8 cellular contexts compared by ENCODE assay signal in genomic region chr14:34324363-34324795, GRCh38.
A peak's percentile ranks its signal among the peaks of the same experiment; 100 is the strongest.
DNase-seq lines count a peak whose midpoint lies in the region; ATAC-seq, FAIRE-seq and TF ChIP-seq lines count a peak whose summit lies in the region.

No MANE protein-coding gene starts in this region.

- H3K9me3 ChIP-seq in GM12878 (replicated peaks; ENCODE audit: control insufficient read depth, insufficient read depth, low read length) = no peaks in the 10 kb centered on the region

- TF ChIP-seq RAD21 in GM12878 (IDR thresholded peaks at IDR 0.05; ENCODE audit: insufficient read depth, low read depth, low read length) = peak; percentile 75

- H3K4me3 ChIP-seq in BJ (ENCODE audit: low read depth, low read length) (no peak overlapping the region), GM12878 (no peak overlapping the region)

- no peak overlapping the region for H3K27ac ChIP-seq in GM12878 (ENCODE audit: control insufficient read depth, insufficient read depth)

- H3K9ac ChIP-seq in GM12878 (ENCODE audit: control insufficient read depth, insufficient read depth, low read length) = no peak overlapping the region

- in situ Hi-C loops in GM13976 (cut with MboI; ENCODE audit: low sequenced_read_pairs, unreplicated experiment) = loop anchor here (25.0 kb wide), 1 partner anchor 1612 kb away; no protein-coding TSS in a partner anchor
- in situ Hi-C loops in GM12878 (cut with MboI) = no loop called here

- CTCF ChIA-PET in BJ (lab: Yijun Ruan, JAX) (interaction anchor here (0.7 to 2.7 kb wide), 15 partner anchors 12 to 486 kb away, joined by 3 to 9 read pairs (median 4); no protein-coding TSS in a partner anchor), GM12878 (lab: Yijun Ruan, JAX) (interaction anchor here (0.7 to 6.7 kb wide), 22 partner anchors 8 to 1749 kb away, joined by 3 to 50 read pairs (median 6); no protein-coding TSS in a partner anchor)

- intact Hi-C loops in GM12878 (cut with micrococcal nuclease; ENCODE audit: unreplicated experiment) = loop anchor here (5.0 kb wide), 2 partner anchors 227 to 487 kb away; no protein-coding TSS in a partner anchor

- no peak for TF ChIP-seq EP300 in GM12878 (IDR thresholded peaks at IDR 0.05; ENCODE audit: borderline replicate concordance in 1 of 2, control insufficient read depth in 1 of 2, low read depth in 2 of 2, low read length in 2 of 2)

- peak; percentile 65 for FAIRE-seq in GM12878 (lab: Jason Lieb, UNC)

- RAD21 ChIA-PET in GM12878 (lab: Charles Lee; ENCODE audit: unreplicated experiment) = interaction anchor here (1.3 kb wide), 1 partner anchor 521 kb away, joined by 4 read pairs; no protein-coding TSS in a partner anchor

- no peak overlapping the region for H3K4me2 ChIP-seq in GM12878 (ENCODE audit: control insufficient read depth, insufficient read depth)

- WGBS in GM12878 (ENCODE audit: insufficient coverage, insufficient replicate concordance, low lambda C conversion rate, missing lambda C conversion rate) = 20% methylated on average over 5 of the region's 6 CpGs

- POLR2A ChIA-PET in BJ (lab: Charles Lee) = no interaction called here
- POLR2A ChIA-PET in GM12878 (lab: Charles Lee) = no interaction called here

- ATAC-seq in GM12878 = peak; percentile 77
- ATAC-seq in HG03025 (IDR thresholded peaks at IDR 0.05; ENCODE audit: low FRiP score, unreplicated experiment) = no peak
- ATAC-seq in GM18870 (IDR thresholded peaks at IDR 0.05; ENCODE audit: unreplicated experiment) = no peak
- ATAC-seq in GM21526 (IDR thresholded peaks at IDR 0.05; ENCODE audit: low FRiP score, unreplicated experiment) = no peak

- no peaks in the 10 kb centered on the region for H3K79me2 ChIP-seq in GM12878 (ENCODE audit: control insufficient read depth, insufficient read depth, low read length)

- H3K36me3 ChIP-seq in BJ (ENCODE audit: control insufficient read depth, insufficient read depth, low read length) (no peaks in the 10 kb centered on the region), GM12878 (ENCODE audit: control insufficient read depth in 2 of 2, insufficient read depth in 2 of 2, low read length in 1 of 2) (no peaks in the 10 kb centered on the region)

- no peak for TF ChIP-seq POLR2A in GM12878 (IDR thresholded peaks at IDR 0.05; ENCODE audit: low read depth, low read length)

- no peaks in the 10 kb centered on the region for H4K20me1 ChIP-seq in GM12878 (ENCODE audit: control insufficient read depth, insufficient read depth)

- TF ChIP-seq CTCF in BJ (IDR thresholded peaks at IDR 0.05; ENCODE audit: insufficient read depth, low read depth, low read length) (peak; percentile 66), GM13976 (IDR thresholded peaks at IDR 0.05; ENCODE audit: borderline replicate concordance, control extremely low read depth, extremely low read depth, insufficient read depth, missing control alignments) (peak; percentile 56), GM12878 (IDR thresholded peaks at IDR 0.05 in 2 of 3, conservative IDR thresholded peaks at IDR 0.05 in 1 of 3; ENCODE audit: control insufficient read depth in 2 of 3, extremely low read depth in 1 of 3, insufficient read depth in 1 of 3, low read depth in 3 of 3, low read length in 3 of 3) (peak; percentile 53 to 66 (median 61); a peak in 5 of 6 replicates)

- DNase-seq in BJ (ENCODE audit: low read depth) (no peak), GM13976 (ENCODE audit: low spot score) (peak; percentile 58), NCI-H2196 treated with DMSO at 0.1 percent for 48 hours (lab: John Stamatoyannopoulos, UW; ENCODE audit: unreplicated experiment) (peak; percentile 37), GM12878 (ENCODE audit: low read depth, low spot score) (no peak), left kidney (ENCODE audit: low read depth, low spot score) (peak; percentile 68)

- H3K27me3 ChIP-seq in BJ (ENCODE audit: control insufficient read depth, insufficient read depth, low read length) (peaks cover 2% of the 10 kb centered on the region; the same call in 1 of the 2 replicates), GM12878 (replicated peaks in 1 of 2; ENCODE audit: control insufficient read depth in 2 of 2, insufficient read depth in 2 of 2, low read length in 1 of 2) (no peaks in the 10 kb centered on the region)

- SMC1A ChIA-PET in GM12878 (lab: Charles Lee; ENCODE audit: uncharacterized antibody, unreplicated experiment) = interaction anchor here (1.0 to 2.3 kb wide), 3 partner anchors 23 to 484 kb away, joined by 3 to 12 read pairs (median 7); no protein-coding TSS in a partner anchor

- no TSS peak for BruUV-seq in GM12878 (replicated peaks; lab: Mats Ljungman, UMichigan)

- no peaks in the 10 kb centered on the region for H3K4me1 ChIP-seq in GM12878 (ENCODE audit: control insufficient read depth, insufficient read depth, low read length)

- no peak overlapping the region for H2AFZ ChIP-seq in GM12878 (ENCODE audit: control insufficient read depth, low read depth, low read length)

TF ChIP-seq in GM12878, 131 proteins besides CTCF, POLR2A, EP300 and RAD21:
- TF ChIP-seq ATF2 (IDR thresholded peaks at IDR 0.05; ENCODE audit: low read length) (no peak), ZNF384 (IDR thresholded peaks at IDR 0.05; ENCODE audit: borderline replicate concordance, low read depth, low read length) (peak; percentile 64), SMC3 (IDR thresholded peaks at IDR 0.05; ENCODE audit: borderline replicate concordance, low read length) (peak; percentile 44; the same call in 1 of the 2 replicates)

Comparison
In these comparisons a context has a peak if more than half of its experiments do, and no peak if none do; other contexts are left out.
1. DNase-seq: peak in GM13976 (single experiment), NCI-H2196 treated with DMSO at 0.1 percent for 48 hours (single experiment) and left kidney (single experiment); none in BJ (single experiment) and GM12878 (single experiment).
2. Peak in every context shown above with its lines, with median percentiles within 50 percentile points of each other: CTCF ChIP-seq.